21 cellular contexts compared by ENCODE assay signal in genomic region chr16:47611848-47612493, GRCh38.
A peak's percentile ranks its signal among the peaks of the same experiment; 100 is the strongest.
DNase-seq lines count a peak whose midpoint lies in the region; ATAC-seq and TF ChIP-seq lines count a peak whose summit lies in the region.
"Had no signal": no experiment of that assay in that cellular context is flagged by ENCODE, and none has a peak within 500 bp of the region (broad histone marks: within the 10 kb centered on the region; RNA-seq: fewer than 3 reads in every experiment).

No MANE protein-coding gene starts in this region.

- H3K4me1 ChIP-seq in breast epithelium: no peaks in the 10 kb centered on the region
- peaks cover 16% of the 10 kb centered on the region for H3K4me1 ChIP-seq in mammary epithelial cell (ENCODE audit: insufficient read depth, low read length)

- no peak for DNase-seq in MCF 10A (ENCODE audit: unreplicated experiment)
- no peak for DNase-seq in breast epithelium (ENCODE audit: low spot score in 2 of 2)
- DNase-seq in mammary epithelial cell: no peak
- no peak for DNase-seq in natural killer cell
- DNase-seq in stimulated activated naive B cell treated with anti-CD40 and anti-IgM and Interleukin-4, amounts not matched to agents 10 μg/mL and 1 μg/mL and 100 μg/mL, for 72 hours: no peak
- no peak for DNase-seq in glutamatergic neuron
- DNase-seq: 8988T; ACHN; H7; NCI-H1048; NCI-H1694; NCI-H2029 treated with DMSO at 0.1 percent for 48 hours; NCI-H446 treated with DMSO at 0.1 percent for 48 hours; NCI-H526; NCI-H82; NK-92 treated with Interleukin-12 subunit alpha and Interleukin-12 subunit beta, amount 100 ng/mL, for 24 hours; PC-3; SHP77 treated with DMSO at 0.1 percent for 48 hours had no signal

- CTCF ChIA-PET in MCF 10A (lab: Yijun Ruan, JAX) (no interaction called here), mammary epithelial cell (lab: Charles Lee; ENCODE audit: low non-redundant PET) (no interaction called here)

- no peak overlapping the region for H3K27ac ChIP-seq in breast epithelium
- H3K27ac ChIP-seq in mammary epithelial cell (ENCODE audit: insufficient read depth, low read depth, low read length): peak overlapping the region; percentile 5
- H3K27ac ChIP-seq: KMS-11 had no signal

- peak overlapping the region; percentile 8 for H3K27ac Mint-ChIP-seq in MCF 10A (ENCODE audit: low read depth, unreplicated experiment)
- peak overlapping the region; percentile 48 to 60 for H3K27ac Mint-ChIP-seq in natural killer cell
- H3K27ac Mint-ChIP-seq in stimulated activated naive B cell treated with anti-CD40 and anti-IgM and Interleukin-4, amounts not matched to agents 10 μg/mL and 1 μg/mL and 100 μg/mL, for 72 hours: peak overlapping the region; percentile 5
- H3K27ac Mint-ChIP-seq in glutamatergic neuron (ENCODE audit: unreplicated experiment): no peak overlapping the region
- H3K27ac Mint-ChIP-seq: IgD-negative memory B cell had no signal

- peak overlapping the region; percentile 75 for H2AFZ ChIP-seq in mammary epithelial cell (ENCODE audit: low read depth, low read length)

- POLR2A ChIA-PET in MCF 10A (lab: Yijun Ruan, JAX): interaction anchor here (0.7 kb wide), 1 partner anchor 280 kb away, joined by 3 read pairs; no protein-coding TSS in a partner anchor

- peaks cover 11% of the 10 kb centered on the region for H3K36me3 Mint-ChIP-seq in MCF 10A (ENCODE audit: insufficient read depth, unreplicated experiment)
- H3K36me3 Mint-ChIP-seq in natural killer cell: peaks cover 11% of the 10 kb centered on the region
- H3K36me3 Mint-ChIP-seq in stimulated activated naive B cell treated with anti-CD40 and anti-IgM and Interleukin-4, amounts not matched to agents 10 μg/mL and 1 μg/mL and 100 μg/mL, for 72 hours: peaks cover 60 to 75% of the 10 kb centered on the region in 2 donors
- peaks cover 12% of the 10 kb centered on the region for H3K36me3 Mint-ChIP-seq in glutamatergic neuron (ENCODE audit: unreplicated experiment)

- peak; percentile 58 to 74 (median 58) for ATAC-seq in natural killer cell
- no peak for ATAC-seq in stimulated activated naive B cell treated with anti-CD40 and anti-IgM and Interleukin-4, amounts not matched to agents 10 μg/mL and 1 μg/mL and 100 μg/mL, for 72 hours (replicated peaks)
- ATAC-seq in HG02884 (IDR thresholded peaks at IDR 0.05; ENCODE audit: unreplicated experiment): no peak
- ATAC-seq: PC-3 had no signal

- in situ Hi-C loops in mammary epithelial cell (cut with MboI; ENCODE audit: low sequenced_read_pairs in 2 of 2): no loop called here

- no peaks in the 10 kb centered on the region for H3K27me3 ChIP-seq in breast epithelium
- no peaks in the 10 kb centered on the region for H3K27me3 ChIP-seq in mammary epithelial cell (ENCODE audit: insufficient read depth, low read length)

- no peak overlapping the region for H3K9ac ChIP-seq in mammary epithelial cell (ENCODE audit: insufficient read depth, low read length)
- H3K9ac ChIP-seq: KMS-11 had no signal

- H3K4me3 Mint-ChIP-seq in MCF 10A (ENCODE audit: unreplicated experiment) (no peak overlapping the region), natural killer cell (peak overlapping the region; percentile 52), glutamatergic neuron (ENCODE audit: unreplicated experiment) (no peak overlapping the region)
- H3K4me3 Mint-ChIP-seq in stimulated activated naive B cell treated with anti-CD40 and anti-IgM and Interleukin-4, amounts not matched to agents 10 μg/mL and 1 μg/mL and 100 μg/mL, for 72 hours: no peak overlapping the region
- H3K4me3 Mint-ChIP-seq: IgD-negative memory B cell had no signal

- no peaks in the 10 kb centered on the region for H4K20me1 ChIP-seq in mammary epithelial cell (ENCODE audit: insufficient read depth, low read length)

- dilution Hi-C loops in mammary epithelial cell (cut with HindIII; ENCODE audit: low sequenced_read_pairs): no loop called here

- TF ChIP-seq CTCF in MCF 10A (IDR thresholded peaks at IDR 0.05; ENCODE audit: unreplicated experiment): no peak
- TF ChIP-seq CTCF in breast epithelium (IDR thresholded peaks at IDR 0.05): no peak
- TF ChIP-seq CTCF in mammary epithelial cell (conservative IDR thresholded peaks at IDR 0.05 in 1 of 2, IDR thresholded peaks at IDR 0.05 in 1 of 2; ENCODE audit: extremely low read depth in 1 of 2, insufficient read depth in 1 of 2, low read depth in 1 of 2, low read length in 2 of 2): no peak
- no peak for TF ChIP-seq CTCF in natural killer cell (IDR thresholded peaks at IDR 0.05)
- TF ChIP-seq CTCF in glutamatergic neuron (IDR thresholded peaks at IDR 0.05; ENCODE audit: partially characterized antibody, unreplicated experiment): no peak

- H3K27me3 Mint-ChIP-seq in MCF 10A (ENCODE audit: insufficient read depth, unreplicated experiment) (no peaks in the 10 kb centered on the region), natural killer cell (ENCODE audit: low read depth in 2 of 2) (no peaks in the 10 kb centered on the region), glutamatergic neuron (ENCODE audit: unreplicated experiment) (peaks cover 2% of the 10 kb centered on the region)
- H3K27me3 Mint-ChIP-seq in stimulated activated naive B cell treated with anti-CD40 and anti-IgM and Interleukin-4, amounts not matched to agents 10 μg/mL and 1 μg/mL and 100 μg/mL, for 72 hours: no peaks in the 10 kb centered on the region
- H3K27me3 Mint-ChIP-seq: IgD-negative memory B cell had no signal

- no TSS peak for BruUV-seq in MCF 10A (replicated peaks; lab: Mats Ljungman, UMichigan)
- BruUV-seq in mammary epithelial cell (replicated peaks; lab: Mats Ljungman, UMichigan): no TSS peak

- WGBS in mammary epithelial cell (ENCODE audit: low coverage, missing lambda C conversion rate): 100% methylated on average over 4 of the region's 4 CpGs

- H3K4me3 ChIP-seq in breast epithelium: no peak overlapping the region
- H3K4me3 ChIP-seq in mammary epithelial cell (replicated peaks in 1 of 3; ENCODE audit: insufficient read depth in 1 of 3, low read depth in 2 of 3, low read length in 3 of 3): no peak overlapping the region

- H3K36me3 ChIP-seq in breast epithelium (no peaks in the 10 kb centered on the region), mammary epithelial cell (ENCODE audit: insufficient read depth, low read length) (no peaks in the 10 kb centered on the region)

- H3K9me3 ChIP-seq in breast epithelium (no peaks in the 10 kb centered on the region), mammary epithelial cell (replicated peaks; ENCODE audit: insufficient read depth, low read length) (no peaks in the 10 kb centered on the region)

- H3K4me2 ChIP-seq in mammary epithelial cell (ENCODE audit: insufficient read depth, low read depth, low read length): no peak overlapping the region
- H3K4me2 ChIP-seq: KMS-11 had no signal

- no peaks in the 10 kb centered on the region for H3K79me2 ChIP-seq in mammary epithelial cell (ENCODE audit: insufficient read depth, low read length)

- intact Hi-C loops in MCF 10A (cut with micrococcal nuclease): no loop called here
- intact Hi-C loops in breast epithelium (cut with DNase I; ENCODE audit: low total_unique reads): no loop called here
- intact Hi-C loops in mammary epithelial cell (cut with micrococcal nuclease): no loop called here
- intact Hi-C loops in natural killer cell (cut with micrococcal nuclease): no loop called here

- H3K4me1 Mint-ChIP-seq in MCF 10A (ENCODE audit: insufficient read depth, unreplicated experiment) (no peaks in the 10 kb centered on the region), natural killer cell (peaks cover 35 to 42% of the 10 kb centered on the region in 2 donors), glutamatergic neuron (ENCODE audit: low read depth, unreplicated experiment) (peaks cover 12% of the 10 kb centered on the region)
- H3K4me1 Mint-ChIP-seq in stimulated activated naive B cell treated with anti-CD40 and anti-IgM and Interleukin-4, amounts not matched to agents 10 μg/mL and 1 μg/mL and 100 μg/mL, for 72 hours: peaks cover 0 to 5% of the 10 kb centered on the region in 2 donors

- H3K9me3 Mint-ChIP-seq in MCF 10A (ENCODE audit: unreplicated experiment) (peaks cover 19% of the 10 kb centered on the region), natural killer cell (no peaks in the 10 kb centered on the region), glutamatergic neuron (ENCODE audit: unreplicated experiment) (peaks cover 10% of the 10 kb centered on the region)
- H3K9me3 Mint-ChIP-seq in stimulated activated naive B cell treated with anti-CD40 and anti-IgM and Interleukin-4, amounts not matched to agents 10 μg/mL and 1 μg/mL and 100 μg/mL, for 72 hours: peaks cover 5 to 8% of the 10 kb centered on the region in 2 donors

- TF ChIP-seq POLR2A in breast epithelium (IDR thresholded peaks at IDR 0.05): no peak

Comparison
In these comparisons a context has a peak if more than half of its experiments do, and no peak if none do; other contexts are left out.
1. ATAC-seq: peak in natural killer cell (3 of 3); none in stimulated activated naive B cell treated with anti-CD40 and anti-IgM and Interleukin-4, amounts not matched to agents 10 μg/mL and 1 μg/mL and 100 μg/mL, for 72 hours (0 of 2) and HG02884 (single experiment).